In the genomic region with DNA sequence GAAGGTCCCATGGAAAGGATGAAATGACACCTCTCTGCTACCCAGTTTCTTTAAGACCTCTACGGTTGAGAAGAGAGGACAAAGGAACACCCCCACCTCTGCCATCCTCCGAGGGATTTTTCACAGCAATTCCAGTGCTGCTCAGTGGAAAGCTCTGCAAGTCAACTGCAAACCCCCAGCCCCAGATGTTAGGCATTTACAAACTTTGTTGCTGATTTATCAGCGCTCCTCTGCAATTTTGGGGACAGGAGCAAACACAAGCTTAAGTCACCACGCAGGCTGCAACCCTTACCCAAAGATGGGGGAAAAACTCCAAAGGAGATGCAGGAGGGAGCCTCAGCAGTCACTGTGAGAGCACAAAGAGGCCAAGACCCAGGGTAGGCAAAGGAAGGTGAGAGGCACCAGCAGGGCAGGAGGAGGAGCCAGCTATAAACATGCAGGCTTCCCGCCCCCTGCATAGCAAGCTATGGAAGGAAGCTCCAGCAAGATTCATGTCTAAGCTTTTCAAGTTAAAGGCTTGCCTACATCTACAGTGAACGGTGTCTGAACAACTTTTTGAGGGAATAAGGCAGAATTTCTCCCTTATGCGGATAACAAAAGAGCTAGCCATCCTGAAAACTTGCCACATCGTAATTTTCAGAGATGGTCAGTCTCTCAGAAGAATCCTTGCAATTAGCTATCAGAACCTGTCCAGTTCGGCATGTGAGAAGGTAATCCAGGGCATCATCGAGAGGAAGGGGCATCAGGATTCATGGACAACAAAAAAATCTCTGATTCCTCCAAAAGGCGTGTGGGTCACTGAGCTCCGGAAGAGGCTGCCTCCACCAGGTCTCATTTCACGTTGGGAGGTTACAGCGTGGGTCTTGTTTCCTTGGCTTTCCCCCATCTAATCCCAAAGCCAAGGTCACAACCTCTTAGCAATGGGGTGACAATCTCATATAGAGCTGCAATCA, we compare ENCODE assay signal across 8 cellular contexts. TPM values are rescaled to one million over a fixed set of nuclear protein-coding genes. Genes with fewer than 3 reads are reported as not detected.
DNase-seq lines count a peak whose midpoint lies in the region.

No MANE protein-coding gene starts in this region.

- CTCF ChIA-PET in activated CD4-positive, alpha-beta memory T cell treated with anti-CD3 and anti-CD28 coated beads for 36 hours (lab: Charles Lee): interaction anchor here (0.9 to 3.3 kb wide), 10 partner anchors 7 to 86 kb away, joined by 3 to 32 read pairs (median 4); a partner anchor contains a TSS

- peak overlapping the region; percentile 63 for H3K4me3 Mint-ChIP-seq in activated CD4-positive, alpha-beta memory T cell treated with anti-CD3 and anti-CD28 coated beads for 36 hours
- H3K4me3 Mint-ChIP-seq in stimulated activated naive CD8-positive, alpha-beta T cell treated with anti-CD3 and anti-CD28 coated beads, Interleukin-15, Interleukin-2, amounts not matched to agents 100 ng/mL and 50 ng/mL, for 24 hours: peak overlapping the region; percentile 86

- intact Hi-C loops in activated CD4-positive, alpha-beta memory T cell treated with anti-CD3 and anti-CD28 coated beads for 36 hours (cut with micrococcal nuclease): no loop called here

- peaks cover 3% of the 10 kb centered on the region for H3K36me3 Mint-ChIP-seq in activated CD4-positive, alpha-beta memory T cell treated with anti-CD3 and anti-CD28 coated beads for 36 hours
- H3K36me3 Mint-ChIP-seq in stimulated activated naive CD8-positive, alpha-beta T cell treated with anti-CD3 and anti-CD28 coated beads, Interleukin-15, Interleukin-2, amounts not matched to agents 100 ng/mL and 50 ng/mL, for 24 hours (ENCODE audit: low read depth): peaks cover 7% of the 10 kb centered on the region

- no peaks in the 10 kb centered on the region for H3K9me3 Mint-ChIP-seq in activated CD4-positive, alpha-beta memory T cell treated with anti-CD3 and anti-CD28 coated beads for 36 hours
- no peaks in the 10 kb centered on the region for H3K9me3 Mint-ChIP-seq in stimulated activated naive CD8-positive, alpha-beta T cell treated with anti-CD3 and anti-CD28 coated beads, Interleukin-15, Interleukin-2, amounts not matched to agents 100 ng/mL and 50 ng/mL, for 24 hours

- peaks cover 37% of the 10 kb centered on the region for H3K4me1 ChIP-seq in iPS-15b (ENCODE audit: control insufficient read depth, insufficient read depth, low read length)

- no peaks in the 10 kb centered on the region for H3K27me3 Mint-ChIP-seq in activated CD4-positive, alpha-beta memory T cell treated with anti-CD3 and anti-CD28 coated beads for 36 hours
- no peaks in the 10 kb centered on the region for H3K27me3 Mint-ChIP-seq in stimulated activated naive CD8-positive, alpha-beta T cell treated with anti-CD3 and anti-CD28 coated beads, Interleukin-15, Interleukin-2, amounts not matched to agents 100 ng/mL and 50 ng/mL, for 24 hours

- in situ Hi-C loops in KBM-7 (cut with MboI; ENCODE audit: low pct_unique_long_range_greater_than_20kb, low sequenced_read_pairs): no loop called here

- POLR2A ChIA-PET in activated CD4-positive, alpha-beta memory T cell treated with anti-CD3 and anti-CD28 coated beads for 36 hours (lab: Charles Lee): interaction anchor here (0.9 to 1.5 kb wide), 4 partner anchors 10 to 70 kb away, joined by 3 to 5 read pairs (median 4); a partner anchor contains a TSS

- peak overlapping the region; percentile 61 for H3K9ac ChIP-seq in iPS-15b (ENCODE audit: low read depth, low read length)

- peak overlapping the region; percentile 86 for H3K27ac Mint-ChIP-seq in activated CD4-positive, alpha-beta memory T cell treated with anti-CD3 and anti-CD28 coated beads for 36 hours
- H3K27ac Mint-ChIP-seq in stimulated activated naive CD8-positive, alpha-beta T cell treated with anti-CD3 and anti-CD28 coated beads, Interleukin-15, Interleukin-2, amounts not matched to agents 100 ng/mL and 50 ng/mL, for 24 hours: peak overlapping the region; percentile 88

- no peaks in the 10 kb centered on the region for H3K27me3 ChIP-seq in iPS-15b (ENCODE audit: control insufficient read depth, insufficient read depth, low read length)

- H3K36me3 ChIP-seq in iPS-15b (ENCODE audit: control insufficient read depth, insufficient read depth, low read length): no peaks in the 10 kb centered on the region

- H3K4me3 ChIP-seq in iPS-15b (ENCODE audit: low read depth, low read length): peak overlapping the region; percentile 14

- no peaks in the 10 kb centered on the region for H3K9me3 ChIP-seq in iPS-15b (ENCODE audit: control insufficient read depth, insufficient read depth, low read length)

- DNase-seq in DMS 273 (lab: John Stamatoyannopoulos, UW; ENCODE audit: unreplicated experiment): peak; percentile 48
- no peak for DNase-seq in DMS 273 treated with DMSO at 0.1 percent for 48 hours (lab: John Stamatoyannopoulos, UW)
- peak; percentile 68 for DNase-seq in activated CD4-positive, alpha-beta memory T cell treated with anti-CD3 and anti-CD28 coated beads for 36 hours
- no peak for DNase-seq in KG1 (lab: John Stamatoyannopoulos, UW)
- no peak for DNase-seq in KBM-7
- DNase-seq in NCI-H2227 treated with DMSO at 0.1 percent for 48 hours (lab: John Stamatoyannopoulos, UW): no peak

- peaks cover 71% of the 10 kb centered on the region for H3K4me1 Mint-ChIP-seq in activated CD4-positive, alpha-beta memory T cell treated with anti-CD3 and anti-CD28 coated beads for 36 hours (ENCODE audit: low read depth)
- peaks cover 75% of the 10 kb centered on the region for H3K4me1 Mint-ChIP-seq in stimulated activated naive CD8-positive, alpha-beta T cell treated with anti-CD3 and anti-CD28 coated beads, Interleukin-15, Interleukin-2, amounts not matched to agents 100 ng/mL and 50 ng/mL, for 24 hours (ENCODE audit: low read depth)

RNA-seq across cellular contexts. Expression of a gene that starts 3.9 kb away (rescaled TPM):
- total RNA-seq in activated CD4-positive, alpha-beta memory T cell treated with anti-CD3 and anti-CD28 coated beads for 36 hours: 100 to 1,000 TPM; 100 to 101 TPM

RNA-seq across cellular contexts. Expression of a gene that starts 24.1 kb away (rescaled TPM):
- under 1 TPM; 0.64 to 0.85 TPM for total RNA-seq in activated CD4-positive, alpha-beta memory T cell treated with anti-CD3 and anti-CD28 coated beads for 36 hours

Comparison
In these comparisons a context has a peak if more than half of its experiments do, and no peak if none do; other contexts are left out.
1. DNase-seq: peak in DMS 273 (single experiment) and activated CD4-positive, alpha-beta memory T cell treated with anti-CD3 and anti-CD28 coated beads for 36 hours (single experiment); none in DMS 273 treated with DMSO at 0.1 percent for 48 hours (single experiment), KG1 (single experiment), KBM-7 (single experiment) and NCI-H2227 treated with DMSO at 0.1 percent for 48 hours (single experiment).